In genomic region chr17:57391857-57392256, GRCh38 we compare ENCODE assay signal across 21 cellular contexts.
"Had no signal": no experiment of that assay in that cellular context is flagged by ENCODE, and none has a peak within 500 bp of the region (broad histone marks: within the 10 kb centered on the region; RNA-seq: fewer than 3 reads in every experiment).

No MANE protein-coding gene starts in this region.

- H3K4me2 ChIP-seq: hepatocyte had no signal

- H2AFZ ChIP-seq: hepatocyte, parathyroid adenoma had no signal

- FAIRE-seq: islet of Langerhans had no signal

- H3K9ac ChIP-seq: parathyroid adenoma had no signal

- H3K27ac ChIP-seq: coronary artery, hepatocyte, parathyroid adenoma, prostate gland, right lobe of liver, skin epidermis, suprapubic skin, thyroid gland, upper lobe of left lung, uterus had no signal

- H3K4me3 ChIP-seq: coronary artery, hepatocyte, prostate gland, right lobe of liver, skin epidermis, suprapubic skin, thyroid gland, upper lobe of left lung, uterus had no signal

- H3K27ac Mint-ChIP-seq: mesothelial cell of epicardium; natural killer cell treated with Interleukin-12 subunit alpha and Interleukin-12 subunit beta and Interleukin-15 and Interleukin-18, amount 100 ng/mL, for 72 hours had no signal

- DNase-seq: effector CD4-positive, alpha-beta T cell; foreskin melanocyte; head of caudate nucleus; kidney glomerular epithelial cell; occipital lobe; right lobe of liver; stimulated activated CD4-positive, alpha-beta T cell treated with anti-CD3 and anti-CD28 coated beads, Interleukin-2, amount 100 ng/mL, for 48 hours; stimulated activated naive CD4-positive, alpha-beta T cell treated with Interleukin-2 at 50 U/mL for 16 hours; thyroid gland; upper lobe of left lung; uterus had no signal

- ATAC-seq: left lobe of liver; natural killer cell treated with Interleukin-12 subunit alpha and Interleukin-12 subunit beta and Interleukin-15 and Interleukin-18, amount 100 ng/mL, for 72 hours; right lobe of liver had no signal

- H3K4me1 ChIP-seq: prostate gland, right lobe of liver, suprapubic skin, uterus had no signal

- H3K36me3 ChIP-seq: prostate gland, right lobe of liver, suprapubic skin, thyroid gland, upper lobe of left lung, uterus had no signal

- H3K27me3 ChIP-seq: hepatocyte, right lobe of liver, suprapubic skin, thyroid gland, upper lobe of left lung, uterus had no signal

- H3K9me3 ChIP-seq: prostate gland, thyroid gland had no signal

- H3K4me3 Mint-ChIP-seq: mesothelial cell of epicardium; natural killer cell treated with Interleukin-12 subunit alpha and Interleukin-12 subunit beta and Interleukin-15 and Interleukin-18, amount 100 ng/mL, for 72 hours had no signal

- H3K27me3 Mint-ChIP-seq: natural killer cell treated with Interleukin-12 subunit alpha and Interleukin-12 subunit beta and Interleukin-15 and Interleukin-18, amount 100 ng/mL, for 72 hours had no signal
